Comparison of ENCODE assay signal across 24 cellular contexts in the genomic region with DNA sequence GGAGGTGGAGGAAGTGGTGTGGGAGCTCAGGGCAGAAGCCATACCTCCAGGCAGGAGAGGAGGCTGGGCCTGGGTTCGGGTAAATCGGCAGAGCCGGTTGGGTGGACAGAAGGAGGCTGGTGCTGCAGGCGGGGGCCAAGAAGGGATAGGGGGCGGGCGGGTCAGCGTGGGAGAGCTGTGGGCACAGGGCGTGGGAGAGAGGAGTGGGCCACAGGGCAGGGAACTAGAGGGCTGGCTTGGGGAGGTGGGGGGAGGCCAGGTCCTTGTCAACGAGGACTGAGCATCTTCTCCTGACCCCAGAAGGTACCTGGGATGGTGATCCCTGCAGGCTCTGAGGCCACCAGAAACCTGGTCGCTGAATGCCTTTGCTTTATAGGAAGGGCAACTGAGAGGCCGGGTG.
"Had no signal": no experiment of that assay in that cellular context is flagged by ENCODE, and none has a peak within 500 bp of the region (broad histone marks: within the 10 kb centered on the region; RNA-seq: fewer than 3 reads in every experiment).

No MANE protein-coding gene starts in this region.

- FAIRE-seq: endometrium, kidney, pancreas had no signal

- H3K9me3 Mint-ChIP-seq: activated naive CD4-positive, alpha-beta T cell treated with anti-CD3 and anti-CD28 coated beads, Interleukin-2, amount 50 U/mL, for 24 hours; activated T-helper 1 cell treated with anti-CD3 and anti-CD28 coated beads, Interleukin-12 subunit alpha, Interleukin-12 subunit beta, Interleukin-2, Interleukin-4 antibody, amounts not matched to agents 30 ng/mL and 10 ng/mL and 1 ng/mL, durations not matched to agents 14 hours and 24 hours and 36 hours; naive thymus-derived CD4-positive, alpha-beta T cell had no signal

- H3K9me3 ChIP-seq: body of pancreas, lower lobe of right lung, pancreas, psoas muscle, stomach, suprapubic skin, transverse colon, vagina had no signal

- H3K4me3 Mint-ChIP-seq: activated CD8-positive, alpha-beta T cell treated with anti-CD3 and anti-CD28 coated beads, Interleukin-2, amount 10 ng/mL, durations not matched to agents 7 days and 5 days; activated naive CD4-positive, alpha-beta T cell treated with anti-CD3 and anti-CD28 coated beads, Interleukin-2, amount 50 U/mL, for 24 hours; activated T-helper 1 cell treated with anti-CD3 and anti-CD28 coated beads, Interleukin-12 subunit alpha, Interleukin-12 subunit beta, Interleukin-2, Interleukin-4 antibody, amounts not matched to agents 30 ng/mL and 10 ng/mL and 1 ng/mL, durations not matched to agents 14 hours and 24 hours and 36 hours; naive thymus-derived CD4-positive, alpha-beta T cell had no signal

- H3K36me3 ChIP-seq: cardiac muscle cell, pancreas, transverse colon, vagina had no signal

- H3K27ac Mint-ChIP-seq: activated CD8-positive, alpha-beta T cell treated with anti-CD3 and anti-CD28 coated beads, Interleukin-2, amount 10 ng/mL, durations not matched to agents 7 days and 5 days; activated naive CD4-positive, alpha-beta T cell treated with anti-CD3 and anti-CD28 coated beads, Interleukin-2, amount 50 U/mL, for 24 hours; activated T-helper 1 cell treated with anti-CD3 and anti-CD28 coated beads, Interleukin-12 subunit alpha, Interleukin-12 subunit beta, Interleukin-2, Interleukin-4 antibody, amounts not matched to agents 30 ng/mL and 10 ng/mL and 1 ng/mL, durations not matched to agents 14 hours and 24 hours and 36 hours; naive thymus-derived CD4-positive, alpha-beta T cell had no signal

- H3K27me3 ChIP-seq: body of pancreas, cardiac muscle cell, pancreas, stomach, suprapubic skin, transverse colon, vagina had no signal

- H3K4me3 ChIP-seq: body of pancreas, cardiac muscle cell, lower lobe of right lung, pancreas, psoas muscle, stomach, suprapubic skin, transverse colon, vagina had no signal

- H3K27me3 Mint-ChIP-seq: activated naive CD4-positive, alpha-beta T cell treated with anti-CD3 and anti-CD28 coated beads, Interleukin-2, amount 50 U/mL, for 24 hours; naive thymus-derived CD4-positive, alpha-beta T cell had no signal

- ATAC-seq: activated CD4-positive, CD25-positive, alpha-beta regulatory T cell treated with anti-CD3 and anti-CD28 coated beads, Interleukin-2, amount 50 U/mL, for 24 hours; activated CD8-positive, alpha-beta T cell treated with anti-CD3 and anti-CD28 coated beads, Interleukin-2, amount 10 ng/mL, durations not matched to agents 7 days and 5 days; body of pancreas; lower lobe of right lung; naive thymus-derived CD4-positive, alpha-beta T cell; pancreas; psoas muscle; right cardiac atrium had no signal

- DNase-seq: activated CD4-positive, alpha-beta T cell treated with anti-CD3 and anti-CD28 coated beads, Interleukin-2, amount 50 U/mL, for 1 hour; activated CD8-positive, alpha-beta T cell treated with anti-CD3 and anti-CD28 coated beads, Interleukin-2, amount 10 ng/mL, durations not matched to agents 7 days and 5 days; activated gamma-delta T cell treated with Interleukin-2 at 50 U/mL for 16 hours; anterior cingulate cortex; body of pancreas; cortex of kidney; kidney; lower lobe of right lung; naive thymus-derived CD4-positive, alpha-beta T cell; psoas muscle; stimulated activated CD4-positive, alpha-beta T cell treated with anti-CD3 and anti-CD28 coated beads, Interleukin-12 subunit alpha, Interleukin-12 subunit beta, amount 100 ng/mL, for 4 hours; stimulated activated CD4-positive, alpha-beta T cell treated with anti-CD3 and anti-CD28 coated beads, Interleukin-4, amount 100 ng/mL, for 4 hours; stomach; transverse colon had no signal

- H3K27ac ChIP-seq: body of pancreas, cardiac muscle cell, lower lobe of right lung, pancreas, psoas muscle, stomach, suprapubic skin, transverse colon, vagina, VCaP had no signal

- H3K4me1 ChIP-seq: body of pancreas, pancreas, psoas muscle, vagina had no signal
